Comparison of ENCODE assay signal across 9 cellular contexts in genomic region chr5:37840036-37840909, GRCh38. TPM values are rescaled to one million over a fixed set of nuclear protein-coding genes. Genes with fewer than 3 reads are reported as not detected.
DNase-seq lines count a peak whose midpoint lies in the region; ATAC-seq and TF ChIP-seq lines count a peak whose summit lies in the region.
"Had no signal": no experiment of that assay in that cellular context is flagged by ENCODE, and none has a peak within 500 bp of the region (broad histone marks: within the 10 kb centered on the region; RNA-seq: fewer than 3 reads in every experiment).

GDNF (minus strand) TSS chr5:37840041; CDS start chr5:37834796, 5,245 bp downstream.

- peak within 1 kb of the TSS; percentile 64 for H3K4me3 Mint-ChIP-seq in endodermal cell
- H3K4me3 Mint-ChIP-seq: stimulated activated naive CD8-positive, alpha-beta T cell treated with anti-CD3 and anti-CD28 coated beads, Interleukin-15, Interleukin-2, amounts not matched to agents 100 ng/mL and 50 ng/mL, for 24 hours had no signal

- no peak within 1 kb of the TSS for H3K27ac ChIP-seq in endodermal cell (ENCODE audit: low read depth, low read length)

- DNase-seq in NCI-H1694 treated with DMSO at 0.1 percent for 48 hours (lab: John Stamatoyannopoulos, UW) (peak; percentile 25), NCI-H1694 (lab: John Stamatoyannopoulos, UW) (no peak), NCI-H2196 (lab: John Stamatoyannopoulos, UW; ENCODE audit: unreplicated experiment) (peak; percentile 85), endodermal cell (peak; percentile 86), mucosa of descending colon (peak in 2 of 3 donors; percentile 32 to 50)

- H3K9ac ChIP-seq in endodermal cell (ENCODE audit: extremely low read depth, low read length, poor library complexity, severe bottlenecking) = no peak within 1 kb of the TSS

- no peaks in the 10 kb centered on the region for H3K36me3 Mint-ChIP-seq in endodermal cell (ENCODE audit: low read depth)

- intact Hi-C loops in mucosa of descending colon (cut with DNase I, micrococcal nuclease) = no loop called here

- peak within 1 kb of the TSS; percentile 78 for H3K4me3 ChIP-seq in endodermal cell (ENCODE audit: low read length)
- peak within 1 kb of the TSS; percentile 3 for H3K4me3 ChIP-seq in mucosa of descending colon

- WGBS in endodermal cell (ENCODE audit: insufficient coverage in 1 of 2, insufficient read length in 1 of 2), 2 experiments = 2 to 4% methylated on average over 20 to 72 of the region's 72 CpGs

- H3K9me3 Mint-ChIP-seq in endodermal cell = no peaks in the 10 kb centered on the region
- H3K9me3 Mint-ChIP-seq: stimulated activated naive CD8-positive, alpha-beta T cell treated with anti-CD3 and anti-CD28 coated beads, Interleukin-15, Interleukin-2, amounts not matched to agents 100 ng/mL and 50 ng/mL, for 24 hours had no signal

- H3K27ac Mint-ChIP-seq in endodermal cell = no peak within 1 kb of the TSS
- H3K27ac Mint-ChIP-seq: stimulated activated naive CD8-positive, alpha-beta T cell treated with anti-CD3 and anti-CD28 coated beads, Interleukin-15, Interleukin-2, amounts not matched to agents 100 ng/mL and 50 ng/mL, for 24 hours had no signal

- peaks cover 60% of the 10 kb centered on the region for H3K27me3 ChIP-seq in endodermal cell (ENCODE audit: control insufficient read depth, insufficient read depth, low read length, poor library complexity, severe bottlenecking)

- H3K9me3 ChIP-seq in endodermal cell (ENCODE audit: control insufficient read depth, low read length) = no peaks in the 10 kb centered on the region
- no peaks in the 10 kb centered on the region for H3K9me3 ChIP-seq in mucosa of descending colon

- H3K4me1 ChIP-seq in endodermal cell (ENCODE audit: control insufficient read depth, insufficient read depth, low read length) (peaks cover 4% of the 10 kb centered on the region), mucosa of descending colon (ENCODE audit: low read depth) (peaks cover 6% of the 10 kb centered on the region)

- H3K4me1 Mint-ChIP-seq in endodermal cell = peaks cover 51% of the 10 kb centered on the region

- peak; percentile 42 for ATAC-seq in mucosa of descending colon
- ATAC-seq in GM21360 (IDR thresholded peaks at IDR 0.05; ENCODE audit: unreplicated experiment) = no peak
- no peak for ATAC-seq in HG02623 (IDR thresholded peaks at IDR 0.05; ENCODE audit: unreplicated experiment)
- ATAC-seq in HG02642 (IDR thresholded peaks at IDR 0.05; ENCODE audit: poor library complexity, unreplicated experiment) = no peak

- H3K36me3 ChIP-seq in endodermal cell (ENCODE audit: control insufficient read depth, insufficient read depth, low read length) (no peaks in the 10 kb centered on the region), mucosa of descending colon (ENCODE audit: low read depth) (no peaks in the 10 kb centered on the region)

- TF ChIP-seq CTCF in endodermal cell (conservative IDR thresholded peaks at IDR 0.05) = peak; percentile 58
- no peak for TF ChIP-seq CTCF in mucosa of descending colon (IDR thresholded peaks at IDR 0.05)

- peaks cover 56% of the 10 kb centered on the region for H3K27me3 Mint-ChIP-seq in endodermal cell (ENCODE audit: insufficient read depth)

RNA-seq across cellular contexts. Expression of gene GDNF, which starts in this region (rescaled TPM):
- 1 to 10 TPM in 1 of 2 donors, under 1 TPM in 1; 0.58 to 2.4 TPM for total RNA-seq in endodermal cell
- polyA plus RNA-seq in endodermal cell (2013, experiment 1 of 2) = 1.1 TPM
- 0.58 TPM for polyA plus RNA-seq in endodermal cell (2013, experiment 2 of 2)
- 10 to 100 TPM in 1 of 3 donors, under 1 TPM in 2; 0.64 to 17.3 (median 0.94) TPM for total RNA-seq in mucosa of descending colon
